In the genomic region with DNA sequence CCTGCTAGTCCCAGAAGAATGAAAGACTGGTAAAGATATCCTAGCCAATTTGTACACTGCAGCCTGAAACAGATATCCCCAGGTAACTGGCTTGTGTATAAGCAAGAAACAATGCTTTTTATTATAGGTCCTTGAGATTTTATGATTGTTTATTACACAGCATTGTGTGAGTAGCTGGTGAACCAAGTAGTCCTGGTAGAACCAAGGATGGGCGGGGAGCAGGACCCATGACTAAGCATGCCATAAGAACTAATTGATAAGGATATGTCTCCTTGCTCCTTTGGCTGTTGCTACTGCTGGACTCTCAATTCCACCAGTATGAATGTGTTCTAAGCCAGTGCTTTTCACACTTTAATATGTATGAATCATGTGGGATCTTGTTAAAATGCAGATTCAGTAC, we compare ENCODE assay signal across 31 cellular contexts.
"Had no signal": no experiment of that assay in that cellular context is flagged by ENCODE, and none has a peak within 500 bp of the region (broad histone marks: within the 10 kb centered on the region; RNA-seq: fewer than 3 reads in every experiment).

No MANE protein-coding gene starts in this region.

- FAIRE-seq: endometrium, endothelial cell of umbilical vein, frontal cortex, TTC549 had no signal

- H3K4me3 ChIP-seq: adrenal gland, body of pancreas, cardiac muscle cell, colonic mucosa had no signal

- H3K27ac ChIP-seq: adrenal gland, body of pancreas, cardiac muscle cell, colonic mucosa, epithelial cell of prostate had no signal

- DNase-seq: activated CD4-positive, alpha-beta memory T cell treated with anti-CD3 and anti-CD28 coated beads for 36 hours; activated CD4-positive, alpha-beta T cell treated with anti-CD3 and anti-CD28 coated beads for 36 hours; activated CD4-positive, alpha-beta T cell treated with anti-CD3 and anti-CD28 coated beads, Interleukin-2, amount 10 ng/mL, durations not matched to agents 24 days and 14 days; activated CD4-positive, CD25-positive, alpha-beta regulatory T cell; activated CD4-positive, CD25-positive, alpha-beta regulatory T cell treated with anti-CD3 and anti-CD28 coated beads, Interleukin-2, amount 50 U/mL, for 72 hours; activated CD8-positive, alpha-beta memory T cell treated with anti-CD3 and anti-CD28 coated beads, Interleukin-2, amount 10 ng/mL, durations not matched to agents 7 days and 5 days; activated CD8-positive, alpha-beta memory T cell treated with anti-CD3 and anti-CD28 coated beads, Interleukin-2, amount 50 U/mL, for 4 hours; activated CD8-positive, alpha-beta T cell treated with anti-CD3 and anti-CD28 coated beads, Interleukin-2, amount 10 ng/mL, durations not matched to agents 7 days and 5 days; activated effector memory CD4-positive, alpha-beta T cell treated with anti-CD3 and anti-CD28 coated beads, Interleukin-2, amount 50 U/mL, for 16 hours; activated naive CD4-positive, alpha-beta T cell treated with anti-CD3 and anti-CD28 coated beads for 36 hours; activated naive CD8-positive, alpha-beta T cell treated with anti-CD3 and anti-CD28 coated beads for 36 hours; activated naive CD8-positive, alpha-beta T cell treated with anti-CD3 and anti-CD28 coated beads, Interleukin-2, amount 50 U/mL, for 24 hours; activated T-cell treated with anti-CD3 and anti-CD28 coated beads, Interleukin-2, amount 50 U/mL, for 1 hour; activated T-cell treated with anti-CD3 and anti-CD28 coated beads, Interleukin-2, amount 50 U/mL, for 48 hours; adrenal gland; amygdala; aorta; body of pancreas; central memory CD4-positive, alpha-beta T cell; cerebellar nuclear complex; colonic mucosa; effector CD8-positive, alpha-beta T cell; foreskin fibroblast; head of caudate nucleus; T-helper 2 cell had no signal

- H3K36me3 ChIP-seq: adrenal gland, cardiac muscle cell, colonic mucosa had no signal

- H3K27me3 ChIP-seq: body of pancreas, colonic mucosa had no signal

- H3K4me1 ChIP-seq: adrenal gland, body of pancreas, colonic mucosa had no signal

- H3K9me3 ChIP-seq: adrenal gland, body of pancreas, colonic mucosa had no signal
